ENCODE assay signal across 10 cellular contexts in the genomic region with DNA sequence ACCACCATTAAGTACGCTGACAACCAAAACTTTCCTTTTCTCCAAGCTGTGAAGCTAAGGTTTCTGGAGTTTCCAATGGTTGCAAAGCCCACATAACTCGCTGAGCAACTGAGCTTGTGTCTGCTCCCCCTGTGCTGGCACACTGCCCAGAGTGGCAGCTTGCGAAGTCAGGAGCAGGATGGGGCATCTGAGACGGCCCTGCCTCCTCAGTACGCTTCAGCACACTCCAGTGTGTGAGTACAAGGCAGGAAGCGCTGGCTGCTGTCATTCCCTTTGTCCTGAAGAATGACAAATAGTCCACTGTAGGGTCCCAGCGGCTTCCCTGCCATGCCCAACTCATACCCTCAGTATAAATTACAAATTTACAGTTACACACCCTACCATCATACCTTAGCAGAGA. TPM values are rescaled to one million over a fixed set of nuclear protein-coding genes. Genes with fewer than 3 reads are reported as not detected.
A peak's percentile ranks its signal among the peaks of the same experiment; 100 is the strongest.
DNase-seq lines count a peak whose midpoint lies in the region; ATAC-seq lines count a peak whose summit lies in the region.
"Had no signal": no experiment of that assay in that cellular context is flagged by ENCODE, and none has a peak within 500 bp of the region (broad histone marks: within the 10 kb centered on the region; RNA-seq: fewer than 3 reads in every experiment).

No MANE protein-coding gene starts in this region.

- no peaks in the 10 kb centered on the region for H3K79me1 ChIP-seq in mesendoderm (ENCODE audit: low read length)

- no peak overlapping the region for H3K4me3 ChIP-seq in mesendoderm (ENCODE audit: low read length)
- H3K4me3 ChIP-seq: testis had no signal

- no peak overlapping the region for H4K8ac ChIP-seq in mesendoderm (ENCODE audit: low read depth, low read length)

- DNase-seq in DMS79 (lab: John Stamatoyannopoulos, UW) (peak; percentile 69), NCI-H146 (lab: John Stamatoyannopoulos, UW) (peak; percentile 72), UCSD-AML1 (lab: John Stamatoyannopoulos, UW; ENCODE audit: unreplicated experiment) (peak; percentile 63), mesendoderm (no peak), HPDE6-E6E7 (ENCODE audit: extremely low spot score) (no peak), ecto neural progenitor cell (ENCODE audit: low spot score) (no peak)
- no peak for DNase-seq in activated CD4-positive, alpha-beta T cell treated with anti-CD3 and anti-CD28 coated beads for 48 hours
- DNase-seq: testis had no signal

- H3K9ac ChIP-seq in mesendoderm (ENCODE audit: low read length): no peak overlapping the region

- ATAC-seq in GM21381 (IDR thresholded peaks at IDR 0.05; ENCODE audit: unreplicated experiment): no peak

- no peak overlapping the region for H3K4ac ChIP-seq in mesendoderm (ENCODE audit: low read depth, low read length)

- no peak overlapping the region for H2BK120ac ChIP-seq in mesendoderm (ENCODE audit: low read depth, low read length)

- H2AK5ac ChIP-seq in mesendoderm (ENCODE audit: low read length): no peak overlapping the region

- H3K56ac ChIP-seq in mesendoderm (ENCODE audit: low read length): peak overlapping the region; percentile 18

- H2BK15ac ChIP-seq in mesendoderm (replicated peaks; ENCODE audit: low read depth): no peak overlapping the region

- no peak overlapping the region for H3K4me2 ChIP-seq in mesendoderm (ENCODE audit: low read length)

- no peaks in the 10 kb centered on the region for H3K79me2 ChIP-seq in mesendoderm (ENCODE audit: control insufficient read depth, insufficient read depth, low read length)

- H3K18ac ChIP-seq in mesendoderm (ENCODE audit: low read length): no peak overlapping the region

- no CpG with 5 or more reads among the region's 7 CpGs for WGBS in mesendoderm (ENCODE audit: extremely low coverage, insufficient coverage, low lambda C conversion rate)

- H3K23ac ChIP-seq in mesendoderm (ENCODE audit: low read length): no peak overlapping the region

- no peaks in the 10 kb centered on the region for H3K27me3 ChIP-seq in mesendoderm (ENCODE audit: insufficient read depth, low read length, poor library complexity)
- H3K27me3 ChIP-seq: neutrophil, testis had no signal

- H3K36me3 ChIP-seq in mesendoderm (ENCODE audit: control insufficient read depth, insufficient read depth, low read length): no peaks in the 10 kb centered on the region
- H3K36me3 ChIP-seq: neutrophil had no signal

- H3K27ac ChIP-seq in mesendoderm (ENCODE audit: low read depth, low read length): no peak overlapping the region
- H3K27ac ChIP-seq: neutrophil, testis had no signal

- no peak overlapping the region for H2BK5ac ChIP-seq in mesendoderm (ENCODE audit: low read length)

- no peaks in the 10 kb centered on the region for H3K4me1 ChIP-seq in mesendoderm (ENCODE audit: control insufficient read depth, low read depth, low read length)
- H3K4me1 ChIP-seq: testis had no signal

- H4K5ac ChIP-seq in mesendoderm (ENCODE audit: low read length): no peak overlapping the region

RNA-seq across cellular contexts. Expression of a gene that starts 15.1 kb away (rescaled TPM):
- 197 TPM for polyA plus RNA-seq in mesendoderm (2013, experiment 1 of 2)
- polyA plus RNA-seq in mesendoderm (2013, experiment 2 of 2): 190 TPM

RNA-seq across cellular contexts. Expression of a gene that starts 51.5 kb away (rescaled TPM):
- 82.1 TPM for polyA plus RNA-seq in mesendoderm (2013, experiment 1 of 2)
- 83.7 TPM for polyA plus RNA-seq in mesendoderm (2013, experiment 2 of 2)

RNA-seq across cellular contexts. Expression of a gene that starts 51.6 kb away (rescaled TPM):
- polyA plus RNA-seq in mesendoderm (2013, experiment 1 of 2): 31.7 TPM
- 32.4 TPM for polyA plus RNA-seq in mesendoderm (2013, experiment 2 of 2)

Comparison
In these comparisons a context has a peak if more than half of its experiments do, and no peak if none do; other contexts are left out.
1. DNase-seq: peak in DMS79 (single experiment), NCI-H146 (single experiment) and UCSD-AML1 (single experiment); none in mesendoderm (single experiment), HPDE6-E6E7 (single experiment), ecto neural progenitor cell (single experiment) and activated CD4-positive, alpha-beta T cell treated with anti-CD3 and anti-CD28 coated beads for 48 hours (single experiment).